Comparison of ENCODE assay signal across 19 cellular contexts in genomic region chr11:77142091-77142975, GRCh38. TPM values are rescaled to one million over a fixed set of nuclear protein-coding genes. Genes with fewer than 3 reads are reported as not detected.
DNase-seq lines count a peak whose midpoint lies in the region; ATAC-seq and TF ChIP-seq lines count a peak whose summit lies in the region.
"Had no signal": no experiment of that assay in that cellular context is flagged by ENCODE, and none has a peak within 500 bp of the region (broad histone marks: within the 10 kb centered on the region; RNA-seq: fewer than 3 reads in every experiment).

No MANE protein-coding gene starts in this region.

- intact Hi-C loops in lower lobe of right lung (cut with DNase I): no loop called here

- no peak overlapping the region for H3K27ac ChIP-seq in CD8-positive, alpha-beta memory T cell (ENCODE audit: low read depth, low read length)
- H3K27ac ChIP-seq in lower lobe of right lung: no peak overlapping the region
- H3K27ac ChIP-seq: left ventricle myocardium inferior, testis had no signal

- no peaks in the 10 kb centered on the region for H3K27me3 ChIP-seq in CD8-positive, alpha-beta memory T cell (ENCODE audit: insufficient read depth, low read length, poor library complexity, severe bottlenecking)
- H3K27me3 ChIP-seq in lower lobe of right lung (ENCODE audit: low read depth): peaks cover 18% of the 10 kb centered on the region
- H3K27me3 ChIP-seq: testis had no signal

- no peaks in the 10 kb centered on the region for H3K9me3 Mint-ChIP-seq in CD8-positive, alpha-beta memory T cell
- H3K9me3 Mint-ChIP-seq: neural crest cell, WTC11 had no signal

- no peaks in the 10 kb centered on the region for H3K36me3 Mint-ChIP-seq in CD8-positive, alpha-beta memory T cell
- H3K36me3 Mint-ChIP-seq in T-helper 17 cell (ENCODE audit: low read depth): peaks cover 2% of the 10 kb centered on the region
- H3K36me3 Mint-ChIP-seq: WTC11 had no signal

- no peaks in the 10 kb centered on the region for H3K9me3 ChIP-seq in CD8-positive, alpha-beta memory T cell (ENCODE audit: low read length)
- H3K9me3 ChIP-seq in T-helper 17 cell (ENCODE audit: control insufficient read depth, low read length, poor library complexity, severe bottlenecking) (no peaks in the 10 kb centered on the region), lower lobe of right lung (no peaks in the 10 kb centered on the region)
- H3K9me3 ChIP-seq: left ventricle myocardium inferior, testis had no signal

- ATAC-seq in GM18868 (IDR thresholded peaks at IDR 0.05; ENCODE audit: unreplicated experiment) (peak; percentile 56), T-helper 17 cell (peak; percentile 62), lower lobe of right lung (no peak)
- ATAC-seq: Right ventricle myocardium inferior, sciatic nerve, WTC11 had no signal

- peak overlapping the region in 5 of 8 donors; percentile 1 to 78 (median 39) for H3K27ac Mint-ChIP-seq in CD8-positive, alpha-beta memory T cell
- peak overlapping the region; percentile 29 for H3K27ac Mint-ChIP-seq in T-helper 17 cell
- H3K27ac Mint-ChIP-seq: WTC11 had no signal

- DNase-seq in CD8-positive, alpha-beta memory T cell: peak in 2 of 5 donors; percentile 33 to 57
- DNase-seq in T-helper 17 cell (no peak), lower lobe of right lung (peak; percentile 35), cerebellum (ENCODE audit: low spot score) (no peak), AG08396 (ENCODE audit: low spot score) (no peak), GM10266 (ENCODE audit: extremely low spot score) (no peak), globus pallidus (ENCODE audit: low spot score) (no peak)
- DNase-seq: erythroblast, hippocampal formation, IMR-90, left ventricle myocardium inferior, NCI-H1694 treated with DMSO at 0.1 percent for 48 hours, NCI-H526, testis had no signal

- H3K4me1 Mint-ChIP-seq in CD8-positive, alpha-beta memory T cell: peaks cover 16 to 32% (median 26%) of the 10 kb centered on the region in 3 donors
- H3K4me1 Mint-ChIP-seq in T-helper 17 cell: peaks cover 27% of the 10 kb centered on the region

- CTCF ChIA-PET in CD8-positive, alpha-beta memory T cell (lab: Charles Lee): interaction anchor here (1.9 to 2.2 kb wide), 2 partner anchors 15 kb away, joined by 7 to 9 read pairs; partner anchors contain the start of gene MYO7A

- H3K36me3 ChIP-seq in CD8-positive, alpha-beta memory T cell (ENCODE audit: insufficient read depth, low read length): no peaks in the 10 kb centered on the region
- H3K36me3 ChIP-seq in lower lobe of right lung: no peaks in the 10 kb centered on the region
- H3K36me3 ChIP-seq: left ventricle myocardium inferior had no signal

- POLR2A ChIA-PET in CD8-positive, alpha-beta memory T cell (lab: Charles Lee): no interaction called here

- H3K4me1 ChIP-seq in CD8-positive, alpha-beta memory T cell (ENCODE audit: insufficient read depth, low read length): peaks cover 5% of the 10 kb centered on the region
- no peaks in the 10 kb centered on the region for H3K4me1 ChIP-seq in lower lobe of right lung

- peak overlapping the region in 2 of 7 donors; percentile 8 to 40 for H3K4me3 Mint-ChIP-seq in CD8-positive, alpha-beta memory T cell
- H3K4me3 Mint-ChIP-seq in T-helper 17 cell: peak overlapping the region; percentile 34
- H3K4me3 Mint-ChIP-seq: neural crest cell, WTC11 had no signal

- no peak overlapping the region for H3K4me3 ChIP-seq in CD8-positive, alpha-beta memory T cell (ENCODE audit: low read length)
- H3K4me3 ChIP-seq in lower lobe of right lung: no peak overlapping the region
- H3K4me3 ChIP-seq: left ventricle myocardium inferior, testis had no signal

- peaks cover 5 to 7% of the 10 kb centered on the region in 2 donors for H3K27me3 Mint-ChIP-seq in CD8-positive, alpha-beta memory T cell
- peaks cover 22% of the 10 kb centered on the region for H3K27me3 Mint-ChIP-seq in T-helper 17 cell

- TF ChIP-seq CTCF in lower lobe of right lung (IDR thresholded peaks at IDR 0.05): no peak
- TF ChIP-seq CTCF in GM10266 (IDR thresholded peaks at IDR 0.05; ENCODE audit: control insufficient read depth, insufficient read depth, low read depth, missing control alignments): no peak

RNA-seq across cellular contexts. Expression of gene MYO7A, which starts 14.3 kb away (rescaled TPM):
- under 1 TPM; 0.20 to 0.31 TPM for total RNA-seq in CD8-positive, alpha-beta memory T cell
- 0.06 TPM for polyA plus RNA-seq in CD8-positive, alpha-beta memory T cell
- 1 to 10 TPM in 1 of 2 donors, under 1 TPM in 1; 0.57 to 1.7 TPM for total RNA-seq in T-helper 17 cell
- total RNA-seq in lower lobe of right lung: 5.5 TPM
- total RNA-seq in cerebellum: 3.9 TPM
- total RNA-seq: IMR-90 had no signal

RNA-seq across cellular contexts. Expression of gene OMP, which starts 39.7 kb away (rescaled TPM):
- total RNA-seq in CD8-positive, alpha-beta memory T cell: not detected
- not detected for polyA plus RNA-seq in CD8-positive, alpha-beta memory T cell
- total RNA-seq in T-helper 17 cell (not detected), lower lobe of right lung (not detected), cerebellum (1.1 TPM)
- total RNA-seq: IMR-90, left ventricle myocardium inferior, neural crest cell, Right ventricle myocardium inferior, WTC11 had no signal

Comparison
In these comparisons a context has a peak if more than half of its experiments do, and no peak if none do; other contexts are left out.
1. ATAC-seq: peak in GM18868 (single experiment) and T-helper 17 cell (single experiment); none in lower lobe of right lung (0 of 2).